Comparison of ENCODE assay signal across 16 cellular contexts in the genomic region with DNA sequence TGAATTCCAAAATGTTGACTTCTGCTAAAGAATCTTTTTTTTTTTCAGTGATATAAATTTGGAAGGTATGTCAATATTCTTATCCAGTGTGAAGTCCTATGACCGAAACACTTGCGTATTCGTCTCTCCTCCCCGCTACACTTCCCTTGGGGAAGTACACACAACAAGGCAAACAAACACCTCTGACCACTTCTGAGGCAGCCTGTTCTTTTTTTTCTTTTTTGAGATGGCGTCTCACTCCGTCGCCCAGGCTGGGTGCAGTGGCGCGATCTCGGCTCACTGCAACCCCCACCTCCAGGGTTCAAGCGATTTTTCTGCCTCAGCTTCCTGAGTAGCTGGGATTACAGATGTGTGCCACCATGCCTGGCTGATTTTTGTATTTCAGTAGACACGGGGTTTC.
"Had no signal": no experiment of that assay in that cellular context is flagged by ENCODE, and none has a peak within 500 bp of the region (broad histone marks: within the 10 kb centered on the region; RNA-seq: fewer than 3 reads in every experiment).

No MANE protein-coding gene starts in this region.

- H3K36me3 ChIP-seq: brain microvascular endothelial cell, esophagus squamous epithelium, thyroid gland, uterus had no signal

- H3K9me3 ChIP-seq: esophagus squamous epithelium, thyroid gland, uterus had no signal

- H3K27ac ChIP-seq: coronary artery, esophagus squamous epithelium, parathyroid adenoma, thyroid gland, uterus had no signal

- H3K4me3 ChIP-seq: coronary artery, esophagus squamous epithelium, hepatocyte, lung, thyroid gland, uterus had no signal

- H2AFZ ChIP-seq: hepatocyte, parathyroid adenoma had no signal

- H3K36me3 Mint-ChIP-seq: activated naive CD8-positive, alpha-beta T cell treated with anti-CD3 and anti-CD28 coated beads, Interleukin-2, amount 10 ng/mL, durations not matched to agents 7 days and 5 days had no signal

- H3K9me3 Mint-ChIP-seq: activated CD4-positive, alpha-beta T cell treated with anti-CD3 and anti-CD28 coated beads, Interleukin-2, amount 10 ng/mL, durations not matched to agents 7 days and 5 days; activated naive CD8-positive, alpha-beta T cell treated with anti-CD3 and anti-CD28 coated beads, Interleukin-2, amount 10 ng/mL, durations not matched to agents 7 days and 5 days; activated T-cell treated with anti-CD3 and anti-CD28 coated beads, Interleukin-2, amount 50 U/mL, for 72 hours; central memory CD8-positive, alpha-beta T cell had no signal

- H3K4me1 ChIP-seq: parathyroid adenoma had no signal

- H3K27ac Mint-ChIP-seq: activated CD4-positive, alpha-beta T cell treated with anti-CD3 and anti-CD28 coated beads, Interleukin-2, amount 10 ng/mL, durations not matched to agents 7 days and 5 days; activated naive CD8-positive, alpha-beta T cell treated with anti-CD3 and anti-CD28 coated beads, Interleukin-2, amount 10 ng/mL, durations not matched to agents 7 days and 5 days; activated T-cell treated with anti-CD3 and anti-CD28 coated beads, Interleukin-2, amount 50 U/mL, for 72 hours had no signal

- H3K4me2 ChIP-seq: hepatocyte had no signal

- DNase-seq: activated CD4-positive, alpha-beta T cell treated with anti-CD3 and anti-CD28 coated beads, Interleukin-2, amount 10 ng/mL, durations not matched to agents 7 days and 5 days; activated CD8-positive, alpha-beta memory T cell treated with anti-CD3 and anti-CD28 coated beads, Interleukin-2, amount 50 U/mL, for 48 hours; activated naive CD8-positive, alpha-beta T cell treated with anti-CD3 and anti-CD28 coated beads, Interleukin-2, amount 10 ng/mL, durations not matched to agents 7 days and 5 days; activated T-cell treated with anti-CD3 and anti-CD28 coated beads, Interleukin-2, amount 50 U/mL, for 72 hours; brain microvascular endothelial cell; esophagus squamous epithelium; islet precursor cell; stimulated activated CD4-positive, alpha-beta T cell treated with anti-CD3 and anti-CD28 coated beads, Interleukin-12 subunit alpha, Interleukin-12 subunit beta, amount 100 ng/mL, for 4 hours; stimulated activated CD4-positive, alpha-beta T cell treated with anti-CD3 and anti-CD28 coated beads, Interleukin-2, amount 100 ng/mL, for 24 hours; thyroid gland; uterus had no signal

- H3K79me2 ChIP-seq: hepatocyte, parathyroid adenoma had no signal

- H3K4me3 Mint-ChIP-seq: activated CD4-positive, alpha-beta T cell treated with anti-CD3 and anti-CD28 coated beads, Interleukin-2, amount 10 ng/mL, durations not matched to agents 7 days and 5 days; activated naive CD8-positive, alpha-beta T cell treated with anti-CD3 and anti-CD28 coated beads, Interleukin-2, amount 10 ng/mL, durations not matched to agents 7 days and 5 days; activated T-cell treated with anti-CD3 and anti-CD28 coated beads, Interleukin-2, amount 50 U/mL, for 72 hours; central memory CD8-positive, alpha-beta T cell had no signal
